ENCODE assay signal across 32 cellular contexts in genomic region chr11:87840786-87841185, GRCh38.
"Had no signal": no experiment of that assay in that cellular context is flagged by ENCODE, and none has a peak within 500 bp of the region (broad histone marks: within the 10 kb centered on the region; RNA-seq: fewer than 3 reads in every experiment).

No MANE protein-coding gene starts in this region.

- H3K27ac ChIP-seq: breast epithelium, epithelial cell of prostate, gastrocnemius medialis, hepatocyte, pancreas, prostate gland, right atrium auricular region, suprapubic skin, tibial artery, WERI-Rb-1 had no signal

- H3K4me1 ChIP-seq: breast epithelium, gastrocnemius medialis, pancreas, prostate gland, right atrium auricular region, suprapubic skin, tibial artery had no signal

- H3K4me3 ChIP-seq: breast epithelium, gastrocnemius medialis, hepatocyte, pancreas, prostate gland, right atrium auricular region, suprapubic skin, tibial artery had no signal

- H3K36me3 Mint-ChIP-seq: activated CD4-positive, alpha-beta memory T cell treated with anti-CD3 and anti-CD28 coated beads for 36 hours; activated naive CD4-positive, alpha-beta T cell treated with anti-CD3 and anti-CD28 coated beads, Interleukin-2, amount 10 ng/mL, durations not matched to agents 7 days and 5 days; activated naive CD8-positive, alpha-beta T cell treated with anti-CD3 and anti-CD28 coated beads, Interleukin-2, amount 10 ng/mL, durations not matched to agents 7 days and 5 days; memory B cell; naive thymus-derived CD8-positive, alpha-beta T cell had no signal

- H3K36me3 ChIP-seq: breast epithelium, gastrocnemius medialis, pancreas, prostate gland, right atrium auricular region, suprapubic skin, tibial artery, WERI-Rb-1 had no signal

- H3K4me3 Mint-ChIP-seq: activated CD4-positive, alpha-beta memory T cell treated with anti-CD3 and anti-CD28 coated beads for 36 hours; activated CD4-positive, alpha-beta T cell treated with anti-CD3 and anti-CD28 coated beads, Interleukin-2, amount 10 ng/mL, durations not matched to agents 24 days and 14 days; activated naive CD4-positive, alpha-beta T cell treated with anti-CD3 and anti-CD28 coated beads, Interleukin-2, amount 10 ng/mL, durations not matched to agents 7 days and 5 days; activated naive CD8-positive, alpha-beta T cell treated with anti-CD3 and anti-CD28 coated beads, Interleukin-2, amount 10 ng/mL, durations not matched to agents 7 days and 5 days; central memory CD8-positive, alpha-beta T cell; memory B cell; naive thymus-derived CD8-positive, alpha-beta T cell; neural crest cell; T-helper 17 cell had no signal

- H3K9me3 Mint-ChIP-seq: activated CD4-positive, alpha-beta T cell treated with anti-CD3 and anti-CD28 coated beads, Interleukin-2, amount 10 ng/mL, durations not matched to agents 24 days and 14 days; activated naive CD8-positive, alpha-beta T cell treated with anti-CD3 and anti-CD28 coated beads, Interleukin-2, amount 10 ng/mL, durations not matched to agents 7 days and 5 days had no signal

- H3K4me2 ChIP-seq: hepatocyte had no signal

- H3K4me1 Mint-ChIP-seq: activated CD4-positive, alpha-beta T cell treated with anti-CD3 and anti-CD28 coated beads, Interleukin-2, amount 10 ng/mL, durations not matched to agents 24 days and 14 days; activated naive CD4-positive, alpha-beta T cell treated with anti-CD3 and anti-CD28 coated beads, Interleukin-2, amount 10 ng/mL, durations not matched to agents 7 days and 5 days; activated naive CD8-positive, alpha-beta T cell treated with anti-CD3 and anti-CD28 coated beads, Interleukin-2, amount 10 ng/mL, durations not matched to agents 7 days and 5 days; central memory CD8-positive, alpha-beta T cell; memory B cell; naive thymus-derived CD8-positive, alpha-beta T cell; T-helper 17 cell had no signal

- H3K79me2 ChIP-seq: hepatocyte had no signal

- H2AFZ ChIP-seq: hepatocyte had no signal

- FAIRE-seq: pancreas had no signal

- H3K9me3 ChIP-seq: breast epithelium, gastrocnemius medialis, pancreas, prostate gland, right atrium auricular region, suprapubic skin, tibial artery had no signal

- ATAC-seq: gastrocnemius medialis; left colon; naive thymus-derived CD8-positive, alpha-beta T cell; pancreas; T-helper 17 cell had no signal

- H3K27ac Mint-ChIP-seq: activated CD4-positive, alpha-beta memory T cell treated with anti-CD3 and anti-CD28 coated beads for 36 hours; activated CD4-positive, alpha-beta T cell treated with anti-CD3 and anti-CD28 coated beads, Interleukin-2, amount 10 ng/mL, durations not matched to agents 24 days and 14 days; activated naive CD4-positive, alpha-beta T cell treated with anti-CD3 and anti-CD28 coated beads, Interleukin-2, amount 10 ng/mL, durations not matched to agents 7 days and 5 days; activated naive CD8-positive, alpha-beta T cell treated with anti-CD3 and anti-CD28 coated beads, Interleukin-2, amount 10 ng/mL, durations not matched to agents 7 days and 5 days; memory B cell; naive thymus-derived CD8-positive, alpha-beta T cell; T-helper 17 cell had no signal

- DNase-seq: activated CD4-positive, alpha-beta memory T cell treated with anti-CD3 and anti-CD28 coated beads for 36 hours; activated CD4-positive, alpha-beta T cell treated with anti-CD3 and anti-CD28 coated beads, Interleukin-2, amount 10 ng/mL, durations not matched to agents 24 days and 14 days; activated CD4-positive, CD25-positive, alpha-beta regulatory T cell treated with anti-CD3 and anti-CD28 coated beads, Interleukin-2, amount 50 U/mL, for 72 hours; activated CD8-positive, alpha-beta memory T cell treated with anti-CD3 and anti-CD28 coated beads, Interleukin-2, amount 50 U/mL, for 4 hours; activated gamma-delta T cell; activated naive CD4-positive, alpha-beta T cell treated with anti-CD3 and anti-CD28 coated beads, Interleukin-2, amount 10 ng/mL, durations not matched to agents 7 days and 5 days; activated naive CD8-positive, alpha-beta T cell treated with anti-CD3 and anti-CD28 coated beads, Interleukin-2, amount 10 ng/mL, durations not matched to agents 7 days and 5 days; activated T-cell treated with anti-CD3 and anti-CD28 coated beads, Interleukin-2, amount 50 U/mL, for 1 hour; dermis blood vessel endothelial cell; effector CD4-positive, alpha-beta T cell; gastrocnemius medialis; islet precursor cell; left colon; naive thymus-derived CD8-positive, alpha-beta T cell; nucleus accumbens; pancreas; stimulated activated CD4-positive, alpha-beta T cell treated with anti-CD3 and anti-CD28 coated beads, Interleukin-15, amount 100 ng/mL, for 24 hours; stimulated activated CD4-positive, alpha-beta T cell treated with anti-CD3 and anti-CD28 coated beads, Interleukin-2, amount 100 ng/mL, for 24 hours; stimulated activated naive CD4-positive, alpha-beta T cell; T-helper 17 cell; T1000; tibial artery; WERI-Rb-1 had no signal

- H3K27me3 Mint-ChIP-seq: activated CD4-positive, alpha-beta memory T cell treated with anti-CD3 and anti-CD28 coated beads for 36 hours; activated CD4-positive, alpha-beta T cell treated with anti-CD3 and anti-CD28 coated beads, Interleukin-2, amount 10 ng/mL, durations not matched to agents 24 days and 14 days; activated naive CD4-positive, alpha-beta T cell treated with anti-CD3 and anti-CD28 coated beads, Interleukin-2, amount 10 ng/mL, durations not matched to agents 7 days and 5 days; activated naive CD8-positive, alpha-beta T cell treated with anti-CD3 and anti-CD28 coated beads, Interleukin-2, amount 10 ng/mL, durations not matched to agents 7 days and 5 days; central memory CD8-positive, alpha-beta T cell; memory B cell; T-helper 17 cell had no signal

- H3K27me3 ChIP-seq: breast epithelium, gastrocnemius medialis, hepatocyte, pancreas, right atrium auricular region, suprapubic skin, tibial artery had no signal
